In genomic region chr5:65127181-65127901, GRCh38 we compare ENCODE assay signal across 15 cellular contexts.
DNase-seq lines count a peak whose midpoint lies in the region; ATAC-seq and TF ChIP-seq lines count a peak whose summit lies in the region.
"Had no signal": no experiment of that assay in that cellular context is flagged by ENCODE, and none has a peak within 500 bp of the region (broad histone marks: within the 10 kb centered on the region; RNA-seq: fewer than 3 reads in every experiment).

No MANE protein-coding gene starts in this region.

- no peak overlapping the region for H3K4me2 ChIP-seq in neural progenitor cell

- DNase-seq in AG08396 (ENCODE audit: low spot score) (peak; percentile 54), LHCN-M2 (ENCODE audit: low read depth) (peak; percentile 75), dorsolateral prefrontal cortex (no peak), neural progenitor cell (ENCODE audit: low spot score) (no peak), Calu3 (no peak)
- DNase-seq: activated CD4-positive, alpha-beta memory T cell treated with anti-CD3 and anti-CD28 coated beads, Interleukin-2, amount 10 ng/mL, durations not matched to agents 7 days and 5 days; activated naive CD4-positive, alpha-beta T cell treated with Interleukin-2 at 50 U/mL for 16 hours; C1 segment of cervical spinal cord; left cardiac atrium; stimulated activated CD8-positive, alpha-beta memory T cell treated with anti-CD3 and anti-CD28 coated beads, Interleukin-4, amount 100 ng/mL, for 48 hours; uterus had no signal

- no peak for TF ChIP-seq CTCF in dorsolateral prefrontal cortex (IDR thresholded peaks at IDR 0.05 in 54 of 56, conservative IDR thresholded peaks at IDR 0.05 in 2 of 56; ENCODE audit: low read depth in 1 of 56, partially characterized antibody in 56 of 56)
- TF ChIP-seq CTCF in neural progenitor cell (IDR thresholded peaks at IDR 0.05): no peak
- no peak for TF ChIP-seq CTCF in Calu3 (IDR thresholded peaks at IDR 0.05; ENCODE audit: unreplicated experiment)

- CTCF ChIA-PET in Calu3 (lab: Charles Lee): no interaction called here

- ATAC-seq in HG02840 (IDR thresholded peaks at IDR 0.05; ENCODE audit: low FRiP score, unreplicated experiment) (no peak), HG03095 (IDR thresholded peaks at IDR 0.05; ENCODE audit: unreplicated experiment) (no peak), GM19328 (IDR thresholded peaks at IDR 0.05; ENCODE audit: unreplicated experiment) (no peak)

- no peaks in the 10 kb centered on the region for H3F3A ChIP-seq in neural progenitor cell (ENCODE audit: low read depth)

- H3K27me3 Mint-ChIP-seq in neural progenitor cell (ENCODE audit: insufficient read depth, low read depth) (no peaks in the 10 kb centered on the region), Calu3 (ENCODE audit: unreplicated experiment) (no peaks in the 10 kb centered on the region)
- H3K27me3 Mint-ChIP-seq: activated CD4-positive, alpha-beta memory T cell treated with anti-CD3 and anti-CD28 coated beads, Interleukin-2, amount 10 ng/mL, durations not matched to agents 7 days and 5 days had no signal

- no peaks in the 10 kb centered on the region for H3K9me3 ChIP-seq in neural progenitor cell (ENCODE audit: low read depth)
- H3K9me3 ChIP-seq: neutrophil, uterus had no signal

- H3K4me3 Mint-ChIP-seq in neural progenitor cell (no peak overlapping the region), Calu3 (ENCODE audit: low read depth, unreplicated experiment) (no peak overlapping the region)
- H3K4me3 Mint-ChIP-seq: activated CD4-positive, alpha-beta memory T cell treated with anti-CD3 and anti-CD28 coated beads, Interleukin-2, amount 10 ng/mL, durations not matched to agents 7 days and 5 days had no signal

- peak overlapping the region; percentile 44 for H3K27ac Mint-ChIP-seq in neural progenitor cell
- H3K27ac Mint-ChIP-seq in Calu3 (ENCODE audit: unreplicated experiment): no peak overlapping the region
- H3K27ac Mint-ChIP-seq: activated CD4-positive, alpha-beta memory T cell treated with anti-CD3 and anti-CD28 coated beads, Interleukin-2, amount 10 ng/mL, durations not matched to agents 7 days and 5 days had no signal

- no peak overlapping the region for H3K9ac ChIP-seq in neural progenitor cell

- no peaks in the 10 kb centered on the region for H3K36me3 Mint-ChIP-seq in neural progenitor cell
- no peaks in the 10 kb centered on the region for H3K36me3 Mint-ChIP-seq in Calu3 (ENCODE audit: insufficient read depth, unreplicated experiment)

- H3K79me2 ChIP-seq in neural progenitor cell (ENCODE audit: low read depth): no peaks in the 10 kb centered on the region

- intact Hi-C loops in dorsolateral prefrontal cortex (cut with DNase I): loop anchor here in 1 of 2 donors (5.0 kb wide), 1 partner anchor 355 kb away; the partner anchor contains the start of gene ADAMTS6
- intact Hi-C loops in Calu3 (cut with micrococcal nuclease; ENCODE audit: unreplicated experiment): no loop called here

- H3K4me1 ChIP-seq in neural progenitor cell: peaks cover 10% of the 10 kb centered on the region
- H3K4me1 ChIP-seq: uterus had no signal

- H3K27me3 ChIP-seq in dorsolateral prefrontal cortex: no peaks in the 10 kb centered on the region
- H3K27me3 ChIP-seq in neural progenitor cell: no peaks in the 10 kb centered on the region
- H3K27me3 ChIP-seq: neutrophil, uterus had no signal

- H3K27ac ChIP-seq in dorsolateral prefrontal cortex (peak overlapping the region in 43 of 59 donors; percentile 13 to 85 (median 57)), neural progenitor cell (no peak overlapping the region)
- H3K27ac ChIP-seq: neutrophil, uterus had no signal

- H3K9me3 Mint-ChIP-seq in neural progenitor cell (no peaks in the 10 kb centered on the region), Calu3 (ENCODE audit: low read depth, unreplicated experiment) (no peaks in the 10 kb centered on the region)
- H3K9me3 Mint-ChIP-seq: activated CD4-positive, alpha-beta memory T cell treated with anti-CD3 and anti-CD28 coated beads, Interleukin-2, amount 10 ng/mL, durations not matched to agents 7 days and 5 days had no signal

- BruUV-seq in Calu3 (replicated peaks; lab: Mats Ljungman, UMichigan): no TSS peak

- H2AFZ ChIP-seq in neural progenitor cell (replicated peaks): no peak overlapping the region

- H3K4me1 Mint-ChIP-seq in neural progenitor cell: peaks cover 16% of the 10 kb centered on the region
- no peaks in the 10 kb centered on the region for H3K4me1 Mint-ChIP-seq in Calu3 (ENCODE audit: low read depth, unreplicated experiment)

- no peaks in the 10 kb centered on the region for H4K20me1 ChIP-seq in neural progenitor cell (ENCODE audit: low read depth)

- no peak overlapping the region for H3K4me3 ChIP-seq in dorsolateral prefrontal cortex
- H3K4me3 ChIP-seq in neural progenitor cell: no peak overlapping the region
- H3K4me3 ChIP-seq: uterus had no signal

- H3K36me3 ChIP-seq in neural progenitor cell: no peaks in the 10 kb centered on the region
- H3K36me3 ChIP-seq: neutrophil, uterus had no signal

Comparison
In these comparisons a context has a peak if more than half of its experiments do, and no peak if none do; other contexts are left out.
1. DNase-seq: peak in AG08396 (single experiment) and LHCN-M2 (single experiment); none in dorsolateral prefrontal cortex (0 of 10), neural progenitor cell (single experiment) and Calu3 (single experiment).